14 cellular contexts compared by ENCODE assay signal in genomic region chr6:152943260-152943897, GRCh38.
"Had no signal": no experiment of that assay in that cellular context is flagged by ENCODE, and none has a peak within 500 bp of the region (broad histone marks: within the 10 kb centered on the region; RNA-seq: fewer than 3 reads in every experiment).

No MANE protein-coding gene starts in this region.

- DNase-seq: activated CD4-positive, alpha-beta T cell treated with anti-CD3 and anti-CD28 coated beads, Interleukin-2, amount 50 U/mL, for 1 hour; activated CD8-positive, alpha-beta memory T cell treated with anti-CD3 and anti-CD28 coated beads for 24 hours; activated naive CD8-positive, alpha-beta T cell treated with anti-CD3 and anti-CD28 coated beads for 36 hours; cerebellar nuclear complex; effector memory CD8-positive, alpha-beta T cell; midbrain; naive B cell; pancreas; retina; stimulated activated CD4-positive, alpha-beta T cell treated with anti-CD3 and anti-CD28 coated beads, Interleukin-4, amount 100 ng/mL, for 1 hour; stimulated activated naive CD4-positive, alpha-beta T cell; tibial artery; uterus had no signal

- H3K27ac ChIP-seq: pancreas, tibial artery, uterus had no signal

- FAIRE-seq: islet of Langerhans, pancreas had no signal
